ENCODE assay signal across 9 cellular contexts in genomic region chr15:31263751-31264533, GRCh38.
DNase-seq lines count a peak whose midpoint lies in the region; ATAC-seq and TF ChIP-seq lines count a peak whose summit lies in the region.
"Had no signal": no experiment of that assay in that cellular context is flagged by ENCODE, and none has a peak within 500 bp of the region (broad histone marks: within the 10 kb centered on the region; RNA-seq: fewer than 3 reads in every experiment).

No MANE protein-coding gene starts in this region.

- no peaks in the 10 kb centered on the region for H3K27me3 Mint-ChIP-seq in T-cell
- peaks cover 8% of the 10 kb centered on the region for H3K27me3 Mint-ChIP-seq in activated naive CD8-positive, alpha-beta T cell treated with anti-CD3 and anti-CD28 coated beads for 36 hours

- TF ChIP-seq EP300 in Ishikawa (IDR thresholded peaks at IDR 0.05; ENCODE audit: borderline replicate concordance), result no peak

- no peaks in the 10 kb centered on the region for H3K9me3 Mint-ChIP-seq in T-cell
- H3K9me3 Mint-ChIP-seq in activated naive CD8-positive, alpha-beta T cell treated with anti-CD3 and anti-CD28 coated beads for 36 hours, result no peaks in the 10 kb centered on the region

- H3K27me3 ChIP-seq in layer of hippocampus (ENCODE audit: control insufficient read depth, insufficient read depth, low read length), result no peaks in the 10 kb centered on the region

- peak overlapping the region; percentile 96 to 97 for H3K27ac Mint-ChIP-seq in T-cell
- peak overlapping the region; percentile 49 for H3K27ac Mint-ChIP-seq in activated naive CD8-positive, alpha-beta T cell treated with anti-CD3 and anti-CD28 coated beads for 36 hours

- peaks cover 80 to 95% (median 85%) of the 10 kb centered on the region in 3 donors for H3K4me1 Mint-ChIP-seq in T-cell
- peaks cover 67% of the 10 kb centered on the region for H3K4me1 Mint-ChIP-seq in activated naive CD8-positive, alpha-beta T cell treated with anti-CD3 and anti-CD28 coated beads for 36 hours

- peak overlapping the region; percentile 59 to 75 (median 63) for H3K4me3 Mint-ChIP-seq in T-cell
- peak overlapping the region; percentile 16 for H3K4me3 Mint-ChIP-seq in activated naive CD8-positive, alpha-beta T cell treated with anti-CD3 and anti-CD28 coated beads for 36 hours

- ATAC-seq in T-cell (replicated peaks in 1 of 4), result peak; percentile 56 to 71 (median 67)

- DNase-seq in GM10266 (ENCODE audit: extremely low spot score), result no peak
- DNase-seq in T-cell, result peak; percentile 42 to 79 (median 66)
- peak; percentile 69 for DNase-seq in activated naive CD8-positive, alpha-beta T cell treated with anti-CD3 and anti-CD28 coated beads for 36 hours
- peak; percentile 63 to 69 for DNase-seq in stimulated activated CD4-positive, alpha-beta T cell treated with anti-CD3 and anti-CD28 coated beads, Interleukin-4, amount 100 ng/mL, for 4 hours
- no peak for DNase-seq in NCI-H187 (lab: John Stamatoyannopoulos, UW)
- DNase-seq in middle frontal gyrus (ENCODE audit: extremely low spot score, low spot score), result no peak

- H3K36me3 Mint-ChIP-seq in T-cell, result no peaks in the 10 kb centered on the region
- no peaks in the 10 kb centered on the region for H3K36me3 Mint-ChIP-seq in activated naive CD8-positive, alpha-beta T cell treated with anti-CD3 and anti-CD28 coated beads for 36 hours

- peak; percentile 11 for TF ChIP-seq CTCF in GM10266 (IDR thresholded peaks at IDR 0.05; ENCODE audit: control insufficient read depth, insufficient read depth, low read depth, missing control alignments)

- TF ChIP-seq RAD21 in Ishikawa (IDR thresholded peaks at IDR 0.05; ENCODE audit: low read depth), result no peak

- POLR2A ChIA-PET in T-cell (lab: Charles Lee), result interaction anchor here in 1 of 2 donors (0.6 to 0.9 kb wide), 2 partner anchors 65 to 97 kb away, joined by 3 to 10 read pairs; no protein-coding TSS in a partner anchor

- CTCF ChIA-PET in T-cell (lab: Charles Lee), result interaction anchor here (0.5 to 1.6 kb wide), 4 partner anchors 44 to 225 kb away, joined by 4 to 6 read pairs (median 4); no protein-coding TSS in a partner anchor

- H3K27ac ChIP-seq in layer of hippocampus (ENCODE audit: low read depth, low read length), result peak overlapping the region; percentile 60
- H3K27ac ChIP-seq: parathyroid adenoma had no signal

TF ChIP-seq in Ishikawa, 13 proteins besides CTCF, POLR2A, EP300 and RAD21:
- no peak for TF ChIP-seq TAF1 (IDR thresholded peaks at IDR 0.05; ENCODE audit: low read depth)
- no peak for TF ChIP-seq YY1 (IDR thresholded peaks at IDR 0.05; ENCODE audit: low read depth)
- TF ChIP-seq FOXM1 (IDR thresholded peaks at IDR 0.05; ENCODE audit: borderline replicate concordance, low read depth), result no peak
- 0 out of 2 replicates have a peak, but pooled peaks have one; percentile 35 for TF ChIP-seq TCF12 (IDR thresholded peaks at IDR 0.05; ENCODE audit: low read depth)
- peak; percentile 87 for TF ChIP-seq NFIC (IDR thresholded peaks at IDR 0.05)
- no peak for TF ChIP-seq CREB1 (IDR thresholded peaks at IDR 0.05; ENCODE audit: low read depth)
TF ChIP-seq in Ishikawa: peak in this region for 2.

Comparison
In these comparisons a context has a peak if more than half of its experiments do, and no peak if none do; other contexts are left out.
1. DNase-seq: peak in T-cell (34 of 34), activated naive CD8-positive, alpha-beta T cell treated with anti-CD3 and anti-CD28 coated beads for 36 hours (single experiment) and stimulated activated CD4-positive, alpha-beta T cell treated with anti-CD3 and anti-CD28 coated beads, Interleukin-4, amount 100 ng/mL, for 4 hours (2 of 2); none in GM10266 (single experiment), NCI-H187 (0 of 2) and middle frontal gyrus (single experiment).